ENCODE assay signal across 13 cellular contexts in genomic region chr3:13673207-13673606, GRCh38.
DNase-seq lines count a peak whose midpoint lies in the region; ATAC-seq and TF ChIP-seq lines count a peak whose summit lies in the region.
"Had no signal": no experiment of that assay in that cellular context is flagged by ENCODE, and none has a peak within 500 bp of the region (broad histone marks: within the 10 kb centered on the region; RNA-seq: fewer than 3 reads in every experiment).

No MANE protein-coding gene starts in this region.

- H3K4me1 Mint-ChIP-seq in neural progenitor cell = peaks cover 20% of the 10 kb centered on the region

- H3K27ac Mint-ChIP-seq in neural progenitor cell = no peak overlapping the region

- no peak for DNase-seq in GM10266 (ENCODE audit: extremely low spot score)
- peak in 1 of 2 donors; percentile 7 for DNase-seq in cardiac fibroblast (ENCODE audit: low read depth in 2 of 2)
- no peak for DNase-seq in neural progenitor cell (ENCODE audit: low spot score)
- DNase-seq in GM20000 (ENCODE audit: low spot score) = no peak
- no peak for DNase-seq in epidermal melanocyte (ENCODE audit: insufficient read length, low spot score)
- DNase-seq: activated CD4-positive, CD25-positive, alpha-beta regulatory T cell treated with anti-CD3 and anti-CD28 coated beads, Interleukin-2, amount 50 U/mL, for 72 hours; activated T-cell treated with anti-CD3 and anti-CD28 coated beads, Interleukin-2, amount 50 U/mL, for 4 hours; amygdala; NCI-H1048 had no signal

- no peak overlapping the region for H3K4me3 Mint-ChIP-seq in neural progenitor cell
- H3K4me3 Mint-ChIP-seq: activated T-cell treated with anti-CD3 and anti-CD28 coated beads, Interleukin-2, amount 50 U/mL, for 4 hours had no signal

- H3K9me3 ChIP-seq in Loucy (ENCODE audit: insufficient read depth, low read depth, low read length) (no peaks in the 10 kb centered on the region), neural progenitor cell (ENCODE audit: low read depth) (no peaks in the 10 kb centered on the region)
- H3K9me3 ChIP-seq: right atrium auricular region had no signal

- H2AFZ ChIP-seq in Loucy (ENCODE audit: low read length) (no peak overlapping the region), neural progenitor cell (replicated peaks) (no peak overlapping the region)

- no peaks in the 10 kb centered on the region for H3K36me3 ChIP-seq in Loucy (ENCODE audit: insufficient read depth, low read length)
- H3K36me3 ChIP-seq in neural progenitor cell = no peaks in the 10 kb centered on the region
- H3K36me3 ChIP-seq: right atrium auricular region had no signal

- no peaks in the 10 kb centered on the region for H4K20me1 ChIP-seq in Loucy (ENCODE audit: insufficient read depth, low read length, poor library complexity, severe bottlenecking)
- no peaks in the 10 kb centered on the region for H4K20me1 ChIP-seq in neural progenitor cell (ENCODE audit: low read depth)

- ATAC-seq in HG02571 (IDR thresholded peaks at IDR 0.05; ENCODE audit: unreplicated experiment) (no peak), GM21526 (IDR thresholded peaks at IDR 0.05; ENCODE audit: low FRiP score, unreplicated experiment) (no peak)
- ATAC-seq: activated T-cell treated with anti-CD3 and anti-CD28 coated beads, Interleukin-2, amount 50 U/mL, for 4 hours had no signal

- H3K27me3 ChIP-seq in Loucy (ENCODE audit: insufficient read depth, low read length, poor library complexity, severe bottlenecking) = no peaks in the 10 kb centered on the region
- H3K27me3 ChIP-seq in neural progenitor cell = no peaks in the 10 kb centered on the region
- H3K27me3 ChIP-seq: right atrium auricular region had no signal

- no peaks in the 10 kb centered on the region for H3K4me1 ChIP-seq in Loucy (ENCODE audit: insufficient read depth, low read length, poor library complexity, severe bottlenecking)
- no peaks in the 10 kb centered on the region for H3K4me1 ChIP-seq in neural progenitor cell
- H3K4me1 ChIP-seq: right atrium auricular region had no signal

- TF ChIP-seq CTCF in GM10266 (IDR thresholded peaks at IDR 0.05; ENCODE audit: control insufficient read depth, insufficient read depth, low read depth, missing control alignments) = peak; percentile 20
- TF ChIP-seq CTCF in Loucy (conservative IDR thresholded peaks at IDR 0.05; ENCODE audit: low read length) = peak; percentile 39; the same call in 1 of the 2 replicates
- TF ChIP-seq CTCF in cardiac fibroblast (IDR thresholded peaks at IDR 0.05; ENCODE audit: low read depth, low read length) = peak; percentile 16
- TF ChIP-seq CTCF in neural progenitor cell (IDR thresholded peaks at IDR 0.05) = peak; percentile 49
- no peak for TF ChIP-seq CTCF in GM20000 (IDR thresholded peaks at IDR 0.05; ENCODE audit: extremely low read depth, missing control alignments)

- H3K36me3 Mint-ChIP-seq in neural progenitor cell = no peaks in the 10 kb centered on the region

- peaks cover 20% of the 10 kb centered on the region for H3K27me3 Mint-ChIP-seq in neural progenitor cell (ENCODE audit: insufficient read depth, low read depth)

- no peaks in the 10 kb centered on the region for H3K79me2 ChIP-seq in Loucy (ENCODE audit: insufficient read depth, low read length)
- H3K79me2 ChIP-seq in neural progenitor cell (ENCODE audit: low read depth) = no peaks in the 10 kb centered on the region

- H3K9me3 Mint-ChIP-seq in neural progenitor cell = no peaks in the 10 kb centered on the region
- H3K9me3 Mint-ChIP-seq: activated T-cell treated with anti-CD3 and anti-CD28 coated beads, Interleukin-2, amount 50 U/mL, for 4 hours had no signal

- H3K4me2 ChIP-seq in Loucy (ENCODE audit: low read depth, low read length, poor library complexity, severe bottlenecking) (no peak overlapping the region), neural progenitor cell (no peak overlapping the region)

- no peak overlapping the region for H3K27ac ChIP-seq in neural progenitor cell
- H3K27ac ChIP-seq: right atrium auricular region had no signal

- no peaks in the 10 kb centered on the region for H3K9me2 ChIP-seq in Loucy (replicated peaks; ENCODE audit: low read depth, low read length)

- H3K4me3 ChIP-seq in Loucy (ENCODE audit: low read length, poor library complexity, severe bottlenecking) = no peak overlapping the region
- no peak overlapping the region for H3K4me3 ChIP-seq in cardiac fibroblast (replicated peaks in 1 of 2; ENCODE audit: low read depth in 2 of 2, low read length in 2 of 2)
- H3K4me3 ChIP-seq in neural progenitor cell = no peak overlapping the region
- H3K4me3 ChIP-seq: right atrium auricular region had no signal

- no peak overlapping the region for H3K9ac ChIP-seq in Loucy (ENCODE audit: low read depth, low read length, poor library complexity, severe bottlenecking)
- H3K9ac ChIP-seq in neural progenitor cell = no peak overlapping the region

- H3F3A ChIP-seq in Loucy (ENCODE audit: low read depth) (no peaks in the 10 kb centered on the region), neural progenitor cell (ENCODE audit: low read depth) (no peaks in the 10 kb centered on the region)
